15 cellular contexts compared by ENCODE assay signal in genomic region chr6:43267619-43268347, GRCh38. TPM values are rescaled to one million over a fixed set of nuclear protein-coding genes. Genes with fewer than 3 reads are reported as not detected.
DNase-seq lines count a peak whose midpoint lies in the region; ATAC-seq, FAIRE-seq and TF ChIP-seq lines count a peak whose summit lies in the region.
"Had no signal": no experiment of that assay in that cellular context is flagged by ENCODE, and none has a peak within 500 bp of the region (broad histone marks: within the 10 kb centered on the region; RNA-seq: fewer than 3 reads in every experiment).

No MANE protein-coding gene starts in this region.

- H3K27me3 ChIP-seq in HepG2 (ENCODE audit: control insufficient read depth in 1 of 2, insufficient read depth in 2 of 2, low read length in 2 of 2): no peaks in the 10 kb centered on the region

- no peak overlapping the region for H2AFZ ChIP-seq in HepG2 (ENCODE audit: low read length)

- DNase-seq in NCI-H1092 (lab: John Stamatoyannopoulos, UW): peak; percentile 88
- DNase-seq in caudate nucleus (lab: John Stamatoyannopoulos, UW): no peak
- DNase-seq in HepG2 (ENCODE audit: low spot score): peak; percentile 99
- no peak for DNase-seq in stimulated activated naive B cell treated with anti-CD40 and anti-IgM and Interleukin-4, amounts not matched to agents 10 μg/mL and 1 μg/mL and 100 μg/mL, for 72 hours
- DNase-seq in H54 (ENCODE audit: insufficient read length, low spot score): no peak
- no peak for DNase-seq in T1000 (lab: John Stamatoyannopoulos, UW)
- no peak for DNase-seq in activated T-cell treated with anti-CD3 and anti-CD28 coated beads, Interleukin-2, amount 50 U/mL, for 4 hours
- DNase-seq: activated naive CD4-positive, alpha-beta T cell treated with anti-CD3 and anti-CD28 coated beads, Interleukin-2, amount 50 U/mL, for 16 hours; NCI-H510A; RPMI8226 had no signal

- TF ChIP-seq CTCF in HepG2 (CRISPR knock-in tag; IDR thresholded peaks at IDR 0.05): peak; percentile 55

- H3K36me3 Mint-ChIP-seq in stimulated activated naive B cell treated with anti-CD40 and anti-IgM and Interleukin-4, amounts not matched to agents 10 μg/mL and 1 μg/mL and 100 μg/mL, for 72 hours: no peaks in the 10 kb centered on the region
- no peaks in the 10 kb centered on the region for H3K36me3 Mint-ChIP-seq in activated T-cell treated with anti-CD3 and anti-CD28 coated beads, Interleukin-2, amount 50 U/mL, for 4 hours (ENCODE audit: insufficient read depth)

- H4K20me1 ChIP-seq in HepG2 (ENCODE audit: insufficient read depth, low read length): no peaks in the 10 kb centered on the region
- H4K20me1 ChIP-seq: BLaER1 had no signal

- peak; percentile 79 for TF ChIP-seq RAD21 in HepG2 (CRISPR knock-in tag; IDR thresholded peaks at IDR 0.05)

- peak overlapping the region in 1 of 3 experiments; percentile 36; a peak in 2 of 6 replicates for H3K4me3 ChIP-seq in HepG2 (replicated peaks in 1 of 3; ENCODE audit: insufficient read depth in 1 of 3, low read depth in 2 of 3, low read length in 3 of 3)
- H3K4me3 ChIP-seq: BLaER1 had no signal

- no peak; a peak in 1 of 4 replicates for TF ChIP-seq POLR2A in HepG2 (IDR thresholded peaks at IDR 0.05; ENCODE audit: insufficient read depth in 1 of 2, low read depth in 2 of 2, low read length in 2 of 2)
- TF ChIP-seq POLR2A in H54 (IDR thresholded peaks at IDR 0.05; ENCODE audit: low read depth, low read length): no peak

- POLR2A ChIA-PET in HepG2 (lab: Yijun Ruan, JAX): interaction anchor here (0.7 to 20.0 kb wide), 29 partner anchors 10 to 339 kb away, joined by 3 to 314 read pairs (median 4); partner anchors contain the start of genes ABCC10, CNPY3, CRIP3 and CUL9

- intact Hi-C loops in HepG2 (cut with micrococcal nuclease; ENCODE audit: unreplicated experiment): loop anchor here (2.0 to 10.0 kb wide), 2 partner anchors 23 to 157 kb away; partner anchors contain the start of gene ABCC10

- peak; percentile 85 for ATAC-seq in HepG2
- no peak for ATAC-seq in stimulated activated naive B cell treated with anti-CD40 and anti-IgM and Interleukin-4, amounts not matched to agents 10 μg/mL and 1 μg/mL and 100 μg/mL, for 72 hours (replicated peaks)
- ATAC-seq in activated T-cell treated with anti-CD3 and anti-CD28 coated beads, Interleukin-2, amount 50 U/mL, for 4 hours: no peak
- no peak for ATAC-seq in HG02571 (IDR thresholded peaks at IDR 0.05; ENCODE audit: unreplicated experiment)

- H3K27ac ChIP-seq in caudate nucleus (ENCODE audit: low read depth, low read length): peak overlapping the region; percentile 64
- H3K27ac ChIP-seq in HepG2 (ENCODE audit: extremely low read length, insufficient read depth, low read length): peak overlapping the region; percentile 91
- H3K27ac ChIP-seq: BLaER1 had no signal

- H3K79me2 ChIP-seq in HepG2 (ENCODE audit: insufficient read depth, low read length): no peaks in the 10 kb centered on the region

- peak; percentile 99 for FAIRE-seq in HepG2 (lab: Jason Lieb, UNC)
- no peak for FAIRE-seq in H54 (lab: Jason Lieb, UNC)
- FAIRE-seq: colon, islet of Langerhans, TTC549 had no signal

- in situ Hi-C loops in HepG2 (cut with HindIII; ENCODE audit: extremely low pct_ligation_motif_present, low pct_unique_long_range_greater_than_20kb): no loop called here

- peaks cover 5 to 13% of the 10 kb centered on the region in 2 donors for H3K27me3 Mint-ChIP-seq in stimulated activated naive B cell treated with anti-CD40 and anti-IgM and Interleukin-4, amounts not matched to agents 10 μg/mL and 1 μg/mL and 100 μg/mL, for 72 hours
- peaks cover 11% of the 10 kb centered on the region for H3K27me3 Mint-ChIP-seq in activated T-cell treated with anti-CD3 and anti-CD28 coated beads, Interleukin-2, amount 50 U/mL, for 4 hours (ENCODE audit: low read depth)

- H3K4me1 Mint-ChIP-seq in stimulated activated naive B cell treated with anti-CD40 and anti-IgM and Interleukin-4, amounts not matched to agents 10 μg/mL and 1 μg/mL and 100 μg/mL, for 72 hours: peaks cover 34 to 50% of the 10 kb centered on the region in 2 donors
- H3K4me1 Mint-ChIP-seq in activated T-cell treated with anti-CD3 and anti-CD28 coated beads, Interleukin-2, amount 50 U/mL, for 4 hours (ENCODE audit: low read depth): peaks cover 10% of the 10 kb centered on the region

- H3K4me3 Mint-ChIP-seq in stimulated activated naive B cell treated with anti-CD40 and anti-IgM and Interleukin-4, amounts not matched to agents 10 μg/mL and 1 μg/mL and 100 μg/mL, for 72 hours: no peak overlapping the region
- no peak overlapping the region for H3K4me3 Mint-ChIP-seq in activated T-cell treated with anti-CD3 and anti-CD28 coated beads, Interleukin-2, amount 50 U/mL, for 4 hours

- no peaks in the 10 kb centered on the region for H3K9me3 Mint-ChIP-seq in stimulated activated naive B cell treated with anti-CD40 and anti-IgM and Interleukin-4, amounts not matched to agents 10 μg/mL and 1 μg/mL and 100 μg/mL, for 72 hours
- H3K9me3 Mint-ChIP-seq in activated T-cell treated with anti-CD3 and anti-CD28 coated beads, Interleukin-2, amount 50 U/mL, for 4 hours: no peaks in the 10 kb centered on the region

- no peaks in the 10 kb centered on the region for H3K36me3 ChIP-seq in HepG2 (replicated peaks in 1 of 2; ENCODE audit: control insufficient read depth in 1 of 2, insufficient read depth in 2 of 2, low read length in 2 of 2)
- H3K36me3 ChIP-seq: BLaER1 had no signal

- H3K4me1 ChIP-seq in HepG2 (ENCODE audit: insufficient read depth, low read length): peaks cover 96% of the 10 kb centered on the region

- CTCF ChIA-PET in HepG2 (lab: Yijun Ruan, JAX; ENCODE audit: low intra/inter-chr PET ratio, low total read pairs): no interaction called here

- peak; percentile 99 to 100 for TF ChIP-seq EP300 in HepG2 (IDR thresholded peaks at IDR 0.05; ENCODE audit: low read depth in 2 of 2, low read length in 2 of 2)
- TF ChIP-seq EP300 in HepG2 (CRISPR knock-in tag; IDR thresholded peaks at IDR 0.05; ENCODE audit: borderline replicate concordance): peak; percentile 100

- TSS peak; percentile 67 for BruUV-seq in HepG2 (replicated peaks; lab: Mats Ljungman, UMichigan)

- H3K9ac ChIP-seq in HepG2 (ENCODE audit: insufficient read depth, low read depth, low read length): peak overlapping the region; percentile 69
- H3K9ac ChIP-seq: BLaER1 had no signal

- H3K9me3 ChIP-seq in HepG2 (ENCODE audit: low read length): no peaks in the 10 kb centered on the region
- H3K9me3 ChIP-seq: BLaER1 had no signal

- 0% methylated on average over 7 of the region's 7 CpGs for WGBS in HepG2 (ENCODE audit: low lambda C conversion rate)

- H3K4me2 ChIP-seq in HepG2 (ENCODE audit: low read depth, low read length): peak overlapping the region; percentile 58
- H3K4me2 ChIP-seq: BLaER1 had no signal

- peak overlapping the region; percentile 62 for H3K27ac Mint-ChIP-seq in stimulated activated naive B cell treated with anti-CD40 and anti-IgM and Interleukin-4, amounts not matched to agents 10 μg/mL and 1 μg/mL and 100 μg/mL, for 72 hours

RNA-seq across cellular contexts. Expression of gene TTBK1, which starts 24.5 kb away (rescaled TPM):
- 0.10 and 0.33 TPM in 2 replicates for total RNA-seq in HepG2 (2016; rRNA removed; fragmentation: Illumina TruSeq; extraction: Trizol)
- total RNA-seq in HepG2 (2016; cell fraction: cytosol; rRNA removed; fragmentation: Illumina TruSeq; extraction: Trizol; ENCODE audit: low read depth): 0.18 and 0.20 TPM in 2 replicates
- total RNA-seq in HepG2 (2016; cell fraction: insoluble cytoplasmic fraction; rRNA removed; fragmentation: Illumina TruSeq; extraction: Trizol): 0.13 and 0.32 TPM in 2 replicates
- 0.25 and 0.28 TPM in 2 replicates for total RNA-seq in HepG2 (2016; cell fraction: membrane; rRNA removed; fragmentation: Illumina TruSeq; extraction: Trizol)
- 0.47 TPM in 2 replicates for total RNA-seq in HepG2 (2016; cell fraction: nucleus; rRNA removed; fragmentation: Illumina TruSeq; extraction: Trizol)
- 0.24 and 0.50 TPM in 2 replicates for polyA plus RNA-seq in HepG2 (2011; rRNA removed)
- 0.09 and 0.10 TPM in 2 replicates for polyA plus RNA-seq in HepG2 (2011; cell fraction: cytosol; rRNA removed)
- polyA plus RNA-seq in HepG2 (2011; cell fraction: nucleus; rRNA removed): 1.4 and 2.2 TPM in 2 replicates
- polyA plus RNA-seq in HepG2 (2012): 0.53 and 0.62 TPM in 2 replicates
- polyA plus RNA-seq in HepG2 (2016; cell fraction: cytosol; fragmentation: Illumina TruSeq; extraction: Trizol; ENCODE audit: low read depth): not detected in 2 replicates
- polyA plus RNA-seq in HepG2 (2016; cell fraction: insoluble cytoplasmic fraction; fragmentation: Illumina TruSeq; extraction: Trizol; ENCODE audit: low read depth): 0.19 TPM in 2 replicates
- polyA plus RNA-seq in HepG2 (2016; cell fraction: membrane; fragmentation: Illumina TruSeq; extraction: Trizol; ENCODE audit: low read depth): 0.06 and 0.07 TPM in 2 replicates
- 0.84 and 0.86 TPM in 2 replicates for polyA plus RNA-seq in HepG2 (2016; cell fraction: nucleus; fragmentation: Illumina TruSeq; extraction: Trizol; ENCODE audit: insufficient read depth, low read depth)
- polyA minus RNA-seq in HepG2 (2011; rRNA and poly(A)+ RNA removed; ENCODE audit: low replicate concordance): 1.2 TPM in 1 of 2 replicates, not detected in the other
- 0.18 and 0.49 TPM in 2 replicates for polyA minus RNA-seq in HepG2 (2011; cell fraction: cytosol; rRNA and poly(A)+ RNA removed)
- polyA minus RNA-seq in HepG2 (2011; cell fraction: nucleus; rRNA and poly(A)+ RNA removed): 1.4 and 1.7 TPM in 2 replicates
- under 1 TPM; 0.20 to 0.38 (median 0.21) TPM for total RNA-seq in activated T-cell treated with anti-CD3 and anti-CD28 coated beads, Interleukin-2, amount 50 U/mL, for 4 hours

RNA-seq across cellular contexts. Expression of gene SLC22A7, which starts 30.3 kb away (rescaled TPM):
- total RNA-seq in HepG2 (2016; rRNA removed; fragmentation: Illumina TruSeq; extraction: Trizol): 8.6 and 22.6 TPM in 2 replicates
- 5.3 and 5.4 TPM in 2 replicates for total RNA-seq in HepG2 (2016; cell fraction: cytosol; rRNA removed; fragmentation: Illumina TruSeq; extraction: Trizol; ENCODE audit: low read depth)
- 8.5 and 22.3 TPM in 2 replicates for total RNA-seq in HepG2 (2016; cell fraction: insoluble cytoplasmic fraction; rRNA removed; fragmentation: Illumina TruSeq; extraction: Trizol)
- 9.0 and 9.1 TPM in 2 replicates for total RNA-seq in HepG2 (2016; cell fraction: membrane; rRNA removed; fragmentation: Illumina TruSeq; extraction: Trizol)
- total RNA-seq in HepG2 (2016; cell fraction: nucleus; rRNA removed; fragmentation: Illumina TruSeq; extraction: Trizol): 20.9 and 25.8 TPM in 2 replicates
- 5.3 and 12.3 TPM in 2 replicates for polyA plus RNA-seq in HepG2 (2011; rRNA removed)
- 7.0 and 7.8 TPM in 2 replicates for polyA plus RNA-seq in HepG2 (2011; cell fraction: cytosol; rRNA removed)
- polyA plus RNA-seq in HepG2 (2011; cell fraction: nucleus; rRNA removed): 34.4 and 48.4 TPM in 2 replicates
- 18.9 and 34.7 TPM in 2 replicates for polyA plus RNA-seq in HepG2 (2012)
- 3.2 and 3.5 TPM in 2 replicates for polyA plus RNA-seq in HepG2 (2016; cell fraction: cytosol; fragmentation: Illumina TruSeq; extraction: Trizol; ENCODE audit: low read depth)
- polyA plus RNA-seq in HepG2 (2016; cell fraction: insoluble cytoplasmic fraction; fragmentation: Illumina TruSeq; extraction: Trizol; ENCODE audit: low read depth): 5.5 and 6.2 TPM in 2 replicates
- polyA plus RNA-seq in HepG2 (2016; cell fraction: membrane; fragmentation: Illumina TruSeq; extraction: Trizol; ENCODE audit: low read depth): 4.5 and 5.7 TPM in 2 replicates
- 39.6 and 40.3 TPM in 2 replicates for polyA plus RNA-seq in HepG2 (2016; cell fraction: nucleus; fragmentation: Illumina TruSeq; extraction: Trizol; ENCODE audit: insufficient read depth, low read depth)
- polyA minus RNA-seq in HepG2 (2011; rRNA and poly(A)+ RNA removed; ENCODE audit: low replicate concordance): 22.0 TPM in 1 of 2 replicates, not detected in the other
- polyA minus RNA-seq in HepG2 (2011; cell fraction: cytosol; rRNA and poly(A)+ RNA removed): 3.6 and 5.1 TPM in 2 replicates
- polyA minus RNA-seq in HepG2 (2011; cell fraction: nucleus; rRNA and poly(A)+ RNA removed): 7.0 and 12.7 TPM in 2 replicates
- total RNA-seq in activated T-cell treated with anti-CD3 and anti-CD28 coated beads, Interleukin-2, amount 50 U/mL, for 4 hours: not detected

RNA-seq across cellular contexts. Expression of gene DNPH1, which starts 38.5 kb away (rescaled TPM):
- 75.0 and 75.1 TPM in 2 replicates for total RNA-seq in HepG2 (2016; rRNA removed; fragmentation: Illumina TruSeq; extraction: Trizol)
- total RNA-seq in HepG2 (2016; cell fraction: cytosol; rRNA removed; fragmentation: Illumina TruSeq; extraction: Trizol; ENCODE audit: low read depth): 50.9 and 56.3 TPM in 2 replicates
- 75.1 and 81.5 TPM in 2 replicates for total RNA-seq in HepG2 (2016; cell fraction: insoluble cytoplasmic fraction; rRNA removed; fragmentation: Illumina TruSeq; extraction: Trizol)
- total RNA-seq in HepG2 (2016; cell fraction: membrane; rRNA removed; fragmentation: Illumina TruSeq; extraction: Trizol): 52.3 and 60.5 TPM in 2 replicates
- total RNA-seq in HepG2 (2016; cell fraction: nucleus; rRNA removed; fragmentation: Illumina TruSeq; extraction: Trizol): 31.4 and 33.7 TPM in 2 replicates
- 56.5 and 65.8 TPM in 2 replicates for polyA plus RNA-seq in HepG2 (2011; rRNA removed)
- 106 and 143 TPM in 2 replicates for polyA plus RNA-seq in HepG2 (2011; cell fraction: cytosol; rRNA removed)
- 62.4 and 67.4 TPM in 2 replicates for polyA plus RNA-seq in HepG2 (2011; cell fraction: nucleus; rRNA removed)
- 43.1 and 47.9 TPM in 2 replicates for polyA plus RNA-seq in HepG2 (2012)
- polyA plus RNA-seq in HepG2 (2016; cell fraction: cytosol; fragmentation: Illumina TruSeq; extraction: Trizol; ENCODE audit: low read depth): 62.6 and 68.8 TPM in 2 replicates
- polyA plus RNA-seq in HepG2 (2016; cell fraction: insoluble cytoplasmic fraction; fragmentation: Illumina TruSeq; extraction: Trizol; ENCODE audit: low read depth): 76.7 and 82.8 TPM in 2 replicates
- 47.1 and 47.7 TPM in 2 replicates for polyA plus RNA-seq in HepG2 (2016; cell fraction: membrane; fragmentation: Illumina TruSeq; extraction: Trizol; ENCODE audit: low read depth)
- polyA plus RNA-seq in HepG2 (2016; cell fraction: nucleus; fragmentation: Illumina TruSeq; extraction: Trizol; ENCODE audit: insufficient read depth, low read depth): 66.2 and 72.5 TPM in 2 replicates
- polyA minus RNA-seq in HepG2 (2011; rRNA and poly(A)+ RNA removed; ENCODE audit: low replicate concordance): 38.8 and 62.4 TPM in 2 replicates
- polyA minus RNA-seq in HepG2 (2011; cell fraction: cytosol; rRNA and poly(A)+ RNA removed): 10.5 and 15.4 TPM in 2 replicates
- 15.3 and 16.7 TPM in 2 replicates for polyA minus RNA-seq in HepG2 (2011; cell fraction: nucleus; rRNA and poly(A)+ RNA removed)
- total RNA-seq in activated T-cell treated with anti-CD3 and anti-CD28 coated beads, Interleukin-2, amount 50 U/mL, for 4 hours: 10 to 100 TPM; 27.5 to 52.1 (median 51.0) TPM

RNA-seq across cellular contexts. Expression of gene CRIP3, which starts 40.8 kb away (rescaled TPM):
- total RNA-seq in HepG2 (2016; rRNA removed; fragmentation: Illumina TruSeq; extraction: Trizol): 3.5 and 6.3 TPM in 2 replicates
- total RNA-seq in HepG2 (2016; cell fraction: cytosol; rRNA removed; fragmentation: Illumina TruSeq; extraction: Trizol; ENCODE audit: low read depth): 2.7 and 2.9 TPM in 2 replicates
- 5.5 and 7.0 TPM in 2 replicates for total RNA-seq in HepG2 (2016; cell fraction: insoluble cytoplasmic fraction; rRNA removed; fragmentation: Illumina TruSeq; extraction: Trizol)
- 1.7 and 2.6 TPM in 2 replicates for total RNA-seq in HepG2 (2016; cell fraction: membrane; rRNA removed; fragmentation: Illumina TruSeq; extraction: Trizol)
- total RNA-seq in HepG2 (2016; cell fraction: nucleus; rRNA removed; fragmentation: Illumina TruSeq; extraction: Trizol): 6.1 and 7.0 TPM in 2 replicates
- polyA plus RNA-seq in HepG2 (2011; rRNA removed): 9.3 and 14.2 TPM in 2 replicates
- polyA plus RNA-seq in HepG2 (2011; cell fraction: cytosol; rRNA removed): 4.5 and 5.1 TPM in 2 replicates
- polyA plus RNA-seq in HepG2 (2011; cell fraction: nucleus; rRNA removed): 31.5 and 46.2 TPM in 2 replicates
- polyA plus RNA-seq in HepG2 (2012): 12.7 and 16.4 TPM in 2 replicates
- polyA plus RNA-seq in HepG2 (2016; cell fraction: cytosol; fragmentation: Illumina TruSeq; extraction: Trizol; ENCODE audit: low read depth): 0.99 and 1.7 TPM in 2 replicates
- polyA plus RNA-seq in HepG2 (2016; cell fraction: insoluble cytoplasmic fraction; fragmentation: Illumina TruSeq; extraction: Trizol; ENCODE audit: low read depth): 4.1 and 5.4 TPM in 2 replicates
- polyA plus RNA-seq in HepG2 (2016; cell fraction: membrane; fragmentation: Illumina TruSeq; extraction: Trizol; ENCODE audit: low read depth): 1.9 and 2.3 TPM in 2 replicates
- 13.1 and 18.7 TPM in 2 replicates for polyA plus RNA-seq in HepG2 (2016; cell fraction: nucleus; fragmentation: Illumina TruSeq; extraction: Trizol; ENCODE audit: insufficient read depth, low read depth)
- polyA minus RNA-seq in HepG2 (2011; rRNA and poly(A)+ RNA removed; ENCODE audit: low replicate concordance): 8.2 TPM in 1 of 2 replicates, not detected in the other
- polyA minus RNA-seq in HepG2 (2011; cell fraction: cytosol; rRNA and poly(A)+ RNA removed): 1.4 and 2.5 TPM in 2 replicates
- polyA minus RNA-seq in HepG2 (2011; cell fraction: nucleus; rRNA and poly(A)+ RNA removed): 7.5 and 14.4 TPM in 2 replicates
- under 1 TPM in 1 of 3 donors, not detected in 2; 0.52 TPM for total RNA-seq in activated T-cell treated with anti-CD3 and anti-CD28 coated beads, Interleukin-2, amount 50 U/mL, for 4 hours

Comparison
In these comparisons a context has a peak if more than half of its experiments do, and no peak if none do; other contexts are left out.
1. DNase-seq: peak in NCI-H1092 (single experiment) and HepG2 (single experiment); none in caudate nucleus (0 of 61), stimulated activated naive B cell treated with anti-CD40 and anti-IgM and Interleukin-4, amounts not matched to agents 10 μg/mL and 1 μg/mL and 100 μg/mL, for 72 hours (single experiment), H54 (single experiment), T1000 (single experiment) and activated T-cell treated with anti-CD3 and anti-CD28 coated beads, Interleukin-2, amount 50 U/mL, for 4 hours (single experiment).
2. RNA of gene SLC22A7, which starts 30.3 kb away (total RNA-seq): 5.3 to 25.8 TPM in HepG2; not detected in activated T-cell treated with anti-CD3 and anti-CD28 coated beads, Interleukin-2, amount 50 U/mL, for 4 hours; every median in the first group is over 4 times any median in the second.